Comparison of ENCODE assay signal across 8 cellular contexts in genomic region chr2:29281585-29281984, GRCh38.
DNase-seq lines count a peak whose midpoint lies in the region; ATAC-seq and TF ChIP-seq lines count a peak whose summit lies in the region.

No MANE protein-coding gene starts in this region.

- no peaks in the 10 kb centered on the region for H3K9me3 ChIP-seq in HEK293 (ENCODE audit: control insufficient read depth, insufficient read depth, low read depth, low read length)
- H3K9me3 ChIP-seq in esophagus squamous epithelium = no peaks in the 10 kb centered on the region

- H3K4me1 Mint-ChIP-seq in activated CD8-positive, alpha-beta T cell treated with anti-CD3 and anti-CD28 coated beads, Interleukin-2, amount 10 ng/mL, durations not matched to agents 7 days and 5 days (ENCODE audit: low read depth) = no peaks in the 10 kb centered on the region

- peaks cover 7% of the 10 kb centered on the region for H3K4me1 ChIP-seq in HEK293 (ENCODE audit: control insufficient read depth, insufficient read depth, low read length)
- H3K4me1 ChIP-seq in esophagus squamous epithelium = peaks cover 0 to 10% (median 0%) of the 10 kb centered on the region in 3 donors

- no peak overlapping the region for H3K4me3 Mint-ChIP-seq in activated CD8-positive, alpha-beta T cell treated with anti-CD3 and anti-CD28 coated beads, Interleukin-2, amount 10 ng/mL, durations not matched to agents 7 days and 5 days

- no peak overlapping the region for H3K27ac Mint-ChIP-seq in activated CD8-positive, alpha-beta T cell treated with anti-CD3 and anti-CD28 coated beads, Interleukin-2, amount 10 ng/mL, durations not matched to agents 7 days and 5 days

- DNase-seq in NCI-H446 treated with DMSO at 0.1 percent for 48 hours (lab: John Stamatoyannopoulos, UW) (peak; percentile 63), epidermal melanocyte (ENCODE audit: insufficient read length, low spot score) (peak; percentile 50), retina (peak; percentile 72), esophagus squamous epithelium (lab: John Stamatoyannopoulos, UW) (no peak)
- DNase-seq in activated CD4-positive, alpha-beta T cell treated with anti-CD3 and anti-CD28 coated beads, Interleukin-2, amount 50 U/mL, for 48 hours = no peak
- no peak for DNase-seq in activated CD8-positive, alpha-beta T cell treated with anti-CD3 and anti-CD28 coated beads, Interleukin-2, amount 10 ng/mL, durations not matched to agents 7 days and 5 days

- no peak for TF ChIP-seq POLR2A in esophagus squamous epithelium (IDR thresholded peaks at IDR 0.05)

- CTCF ChIA-PET in HEK293 (lab: Yijun Ruan, JAX) = interaction anchor here (0.9 to 1.4 kb wide), 4 partner anchors 10 to 321 kb away, joined by 3 to 7 read pairs (median 4); no protein-coding TSS in a partner anchor
- CTCF ChIA-PET in activated CD8-positive, alpha-beta T cell treated with anti-CD3 and anti-CD28 coated beads, Interleukin-2, amount 10 ng/mL, durations not matched to agents 7 days and 5 days (lab: Charles Lee) = no interaction called here

- H3K4me3 ChIP-seq in HEK293 (ENCODE audit: low read depth, low read length) (no peak overlapping the region), esophagus squamous epithelium (no peak overlapping the region)

- H3K27ac ChIP-seq in HEK293 (ENCODE audit: extremely low read depth, low read depth, low read length) (no peak overlapping the region), esophagus squamous epithelium (no peak overlapping the region)

- H3K36me3 ChIP-seq in HEK293 (ENCODE audit: control insufficient read depth in 2 of 2, insufficient read depth in 1 of 2, low read length in 2 of 2) = no peaks in the 10 kb centered on the region
- no peaks in the 10 kb centered on the region for H3K36me3 ChIP-seq in esophagus squamous epithelium

- POLR2A ChIA-PET in HEK293 (lab: Yijun Ruan, JAX) = no interaction called here
- POLR2A ChIA-PET in activated CD8-positive, alpha-beta T cell treated with anti-CD3 and anti-CD28 coated beads, Interleukin-2, amount 10 ng/mL, durations not matched to agents 7 days and 5 days (lab: Charles Lee) = no interaction called here

- peaks cover 13% of the 10 kb centered on the region for H3K27me3 Mint-ChIP-seq in activated CD8-positive, alpha-beta T cell treated with anti-CD3 and anti-CD28 coated beads, Interleukin-2, amount 10 ng/mL, durations not matched to agents 7 days and 5 days (ENCODE audit: low read depth)

- H3K27me3 ChIP-seq in esophagus squamous epithelium = peaks cover 0 to 36% (median 0%) of the 10 kb centered on the region in 4 donors

- H3K36me3 Mint-ChIP-seq in activated CD8-positive, alpha-beta T cell treated with anti-CD3 and anti-CD28 coated beads, Interleukin-2, amount 10 ng/mL, durations not matched to agents 7 days and 5 days (ENCODE audit: low read depth) = no peaks in the 10 kb centered on the region

- no peak for TF ChIP-seq CTCF in HEK293 (tag by site-specific recombination; IDR thresholded peaks at IDR 0.05)
- TF ChIP-seq CTCF in esophagus squamous epithelium (IDR thresholded peaks at IDR 0.05) = no peak

- H3K9me3 Mint-ChIP-seq in activated CD8-positive, alpha-beta T cell treated with anti-CD3 and anti-CD28 coated beads, Interleukin-2, amount 10 ng/mL, durations not matched to agents 7 days and 5 days (ENCODE audit: insufficient read depth) = peaks cover 4% of the 10 kb centered on the region

- WGBS in esophagus squamous epithelium, 2 donors = 51 to 80% methylated on average over 1 to 7 of the region's 10 CpGs

- intact Hi-C loops in esophagus squamous epithelium (cut with DNase I) = no loop called here

- no peak for ATAC-seq in activated CD8-positive, alpha-beta T cell treated with anti-CD3 and anti-CD28 coated beads, Interleukin-2, amount 10 ng/mL, durations not matched to agents 7 days and 5 days
- no peak for ATAC-seq in HG02852 (IDR thresholded peaks at IDR 0.05; ENCODE audit: unreplicated experiment)

TF ChIP-seq in HEK293, 187 proteins besides CTCF, POLR2A, EP300 and RAD21 (continues in another document):
- no peak for TF ChIP-seq ZNF530 (tag by site-specific recombination; IDR thresholded peaks at IDR 0.05; ENCODE audit: low read depth)
- no peak for TF ChIP-seq KLF9 (tag by site-specific recombination; IDR thresholded peaks at IDR 0.05; ENCODE audit: low read depth)
- TF ChIP-seq ZNF560 (tag by site-specific recombination; IDR thresholded peaks at IDR 0.05; ENCODE audit: borderline replicate concordance) = no peak
- TF ChIP-seq, protein P1, sequence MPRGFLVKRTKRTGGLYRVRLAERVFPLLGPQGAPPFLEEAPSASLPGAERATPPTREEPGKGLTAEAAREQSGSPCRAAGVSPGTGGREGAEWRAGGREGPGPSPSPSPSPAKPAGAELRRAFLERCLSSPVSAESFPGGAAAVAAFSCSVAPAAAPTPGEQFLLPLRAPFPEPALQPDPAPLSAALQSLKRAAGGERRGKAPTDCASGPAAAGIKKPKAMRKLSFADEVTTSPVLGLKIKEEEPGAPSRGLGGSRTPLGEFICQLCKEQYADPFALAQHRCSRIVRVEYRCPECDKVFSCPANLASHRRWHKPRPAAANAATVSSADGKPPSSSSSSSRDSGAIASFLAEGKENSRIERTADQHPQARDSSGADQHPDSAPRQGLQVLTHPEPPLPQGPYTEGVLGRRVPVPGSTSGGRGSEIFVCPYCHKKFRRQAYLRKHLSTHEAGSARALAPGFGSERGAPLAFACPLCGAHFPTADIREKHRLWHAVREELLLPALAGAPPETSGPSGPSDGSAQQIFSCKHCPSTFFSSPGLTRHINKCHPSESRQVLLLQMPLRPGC (tag by site-specific recombination; IDR thresholded peaks at IDR 0.05) = no peak
- TF ChIP-seq GLIS2 (tag by site-specific recombination; IDR thresholded peaks at IDR 0.05) = no peak
- no peak for TF ChIP-seq ZNF24 (tag by site-specific recombination; IDR thresholded peaks at IDR 0.05)
- no peak for TF ChIP-seq ZNF623 (tag by site-specific recombination; IDR thresholded peaks at IDR 0.05)
- no peak for TF ChIP-seq ZNF2 (tag by site-specific recombination; IDR thresholded peaks at IDR 0.05)
- no peak for TF ChIP-seq ZNF404 (tag by site-specific recombination; IDR thresholded peaks at IDR 0.05)
- TF ChIP-seq ZBTB26 (tag by site-specific recombination; optimal IDR thresholded peaks at IDR 0.05) = no peak
- TF ChIP-seq ZNF624 (tag by site-specific recombination; IDR thresholded peaks at IDR 0.05) = no peak
- no peak for TF ChIP-seq ZNF571 (tag by site-specific recombination; IDR thresholded peaks at IDR 0.05)
- no peak for TF ChIP-seq ZBTB1 (tag by site-specific recombination; IDR thresholded peaks at IDR 0.05)
- TF ChIP-seq, protein P2, sequence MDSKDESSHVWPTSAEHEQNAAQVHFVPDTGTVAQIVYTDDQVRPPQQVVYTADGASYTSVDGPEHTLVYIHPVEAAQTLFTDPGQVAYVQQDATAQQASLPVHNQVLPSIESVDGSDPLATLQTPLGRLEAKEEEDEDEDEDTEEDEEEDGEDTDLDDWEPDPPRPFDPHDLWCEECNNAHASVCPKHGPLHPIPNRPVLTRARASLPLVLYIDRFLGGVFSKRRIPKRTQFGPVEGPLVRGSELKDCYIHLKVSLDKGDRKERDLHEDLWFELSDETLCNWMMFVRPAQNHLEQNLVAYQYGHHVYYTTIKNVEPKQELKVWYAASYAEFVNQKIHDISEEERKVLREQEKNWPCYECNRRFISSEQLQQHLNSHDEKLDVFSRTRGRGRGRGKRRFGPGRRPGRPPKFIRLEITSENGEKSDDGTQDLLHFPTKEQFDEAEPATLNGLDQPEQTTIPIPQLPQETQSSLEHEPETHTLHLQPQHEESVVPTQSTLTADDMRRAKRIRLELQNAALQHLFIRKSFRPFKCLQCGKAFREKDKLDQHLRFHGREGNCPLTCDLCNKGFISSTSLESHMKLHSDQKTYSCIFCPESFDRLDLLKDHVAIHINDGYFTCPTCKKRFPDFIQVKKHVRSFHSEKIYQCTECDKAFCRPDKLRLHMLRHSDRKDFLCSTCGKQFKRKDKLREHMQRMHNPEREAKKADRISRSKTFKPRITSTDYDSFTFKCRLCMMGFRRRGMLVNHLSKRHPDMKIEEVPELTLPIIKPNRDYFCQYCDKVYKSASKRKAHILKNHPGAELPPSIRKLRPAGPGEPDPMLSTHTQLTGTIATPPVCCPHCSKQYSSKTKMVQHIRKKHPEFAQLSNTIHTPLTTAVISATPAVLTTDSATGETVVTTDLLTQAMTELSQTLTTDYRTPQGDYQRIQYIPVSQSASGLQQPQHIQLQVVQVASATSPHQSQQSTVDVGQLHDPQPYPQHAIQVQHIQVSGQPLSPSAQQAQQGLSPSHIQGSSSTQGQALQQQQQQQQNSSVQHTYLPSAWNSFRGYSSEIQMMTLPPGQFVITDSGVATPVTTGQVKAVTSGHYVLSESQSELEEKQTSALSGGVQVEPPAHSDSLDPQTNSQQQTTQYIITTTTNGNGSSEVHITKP (tag by site-specific recombination; IDR thresholded peaks at IDR 0.05) = no peak
- TF ChIP-seq ZNF133 (tag by site-specific recombination; IDR thresholded peaks at IDR 0.05) = no peak
- no peak for TF ChIP-seq SP7 (tag by site-specific recombination; IDR thresholded peaks at IDR 0.05)
- no peak for TF ChIP-seq ZNF513 (tag by site-specific recombination; IDR thresholded peaks at IDR 0.05)
- no peak for TF ChIP-seq GLI4 (tag by site-specific recombination; IDR thresholded peaks at IDR 0.05)
- TF ChIP-seq ZNF184 (tag by site-specific recombination; IDR thresholded peaks at IDR 0.05) = no peak

Comparison
In these comparisons a context has a peak if more than half of its experiments do, and no peak if none do; other contexts are left out.
1. DNase-seq: peak in NCI-H446 treated with DMSO at 0.1 percent for 48 hours (single experiment), epidermal melanocyte (single experiment) and retina (single experiment); none in activated CD4-positive, alpha-beta T cell treated with anti-CD3 and anti-CD28 coated beads, Interleukin-2, amount 50 U/mL, for 48 hours (0 of 2), esophagus squamous epithelium (single experiment) and activated CD8-positive, alpha-beta T cell treated with anti-CD3 and anti-CD28 coated beads, Interleukin-2, amount 10 ng/mL, durations not matched to agents 7 days and 5 days (single experiment).